Comparison of ENCODE assay signal across 8 cellular contexts in the genomic region with DNA sequence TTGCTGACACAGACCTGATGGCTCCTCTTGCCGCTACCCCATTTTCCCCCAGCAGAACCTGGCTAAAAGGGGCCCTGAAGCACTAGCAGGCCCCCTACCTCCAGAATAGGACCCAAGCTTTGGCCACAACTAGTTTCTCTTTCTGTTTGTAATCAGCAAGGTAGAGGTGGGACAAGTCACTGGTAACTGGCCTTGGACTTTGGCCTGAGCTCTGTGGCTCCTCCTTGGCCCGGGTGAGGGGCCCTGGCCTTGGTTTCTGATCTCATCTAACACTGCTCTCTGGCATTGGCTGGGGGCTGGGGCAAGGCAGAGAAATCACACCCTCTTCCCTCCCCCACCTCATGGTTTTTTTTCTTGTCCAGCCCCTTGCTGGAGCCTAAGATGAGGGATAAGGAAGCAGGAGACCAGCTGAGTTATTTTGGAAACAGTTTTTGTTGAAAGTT. TPM values are rescaled to one million over a fixed set of nuclear protein-coding genes. Genes with fewer than 3 reads are reported as not detected.
DNase-seq lines count a peak whose midpoint lies in the region; ATAC-seq and TF ChIP-seq lines count a peak whose summit lies in the region.

No MANE protein-coding gene starts in this region.

- H3K9me3 ChIP-seq in T-helper 17 cell (ENCODE audit: control insufficient read depth, low read length, poor library complexity, severe bottlenecking): no peaks in the 10 kb centered on the region
- peaks cover 0 to 3% of the 10 kb centered on the region in 2 donors for H3K9me3 ChIP-seq in right atrium auricular region
- H3K9me3 ChIP-seq in smooth muscle cell (replicated peaks; ENCODE audit: low read depth): no peaks in the 10 kb centered on the region

- ATAC-seq in GM19463 (IDR thresholded peaks at IDR 0.05; ENCODE audit: unreplicated experiment) (peak; percentile 39), T-helper 17 cell (no peak), GM21528 (IDR thresholded peaks at IDR 0.05; ENCODE audit: low FRiP score, unreplicated experiment) (no peak), HG03565 (IDR thresholded peaks at IDR 0.05; ENCODE audit: unreplicated experiment) (no peak)

- DNase-seq in T-helper 17 cell (no peak), right atrium auricular region (ENCODE audit: low spot score) (peak; percentile 57), smooth muscle cell (lab: John Stamatoyannopoulos, UW; ENCODE audit: unreplicated experiment) (no peak), T1000 (lab: John Stamatoyannopoulos, UW) (no peak), SW 1271 (lab: John Stamatoyannopoulos, UW) (no peak)

- peak overlapping the region; percentile 35 for H3K9ac ChIP-seq in smooth muscle cell (ENCODE audit: low read depth)

- no peaks in the 10 kb centered on the region for H3F3A ChIP-seq in smooth muscle cell (ENCODE audit: low read depth)

- H3K4me1 Mint-ChIP-seq in T-helper 17 cell: peaks cover 32% of the 10 kb centered on the region

- peak overlapping the region; percentile 96 for H3K4me3 Mint-ChIP-seq in T-helper 17 cell

- no peaks in the 10 kb centered on the region for H3K27me3 Mint-ChIP-seq in T-helper 17 cell

- TF ChIP-seq CTCF in right atrium auricular region (IDR thresholded peaks at IDR 0.05) (no peak), smooth muscle cell (IDR thresholded peaks at IDR 0.05; ENCODE audit: borderline replicate concordance, insufficient read depth, poor library complexity, severe bottlenecking) (no peak)

- H3K4me1 ChIP-seq in right atrium auricular region (peaks cover 0 to 56% of the 10 kb centered on the region in 2 donors), smooth muscle cell (ENCODE audit: low read depth) (peaks cover 16% of the 10 kb centered on the region)

- H3K4me3 ChIP-seq in right atrium auricular region (peak overlapping the region; percentile 7 to 98), smooth muscle cell (peak overlapping the region; percentile 99)

- H3K27ac Mint-ChIP-seq in T-helper 17 cell: peak overlapping the region; percentile 99

- peak overlapping the region; percentile 96 to 98 for H3K27ac ChIP-seq in right atrium auricular region
- H3K27ac ChIP-seq in smooth muscle cell (ENCODE audit: low read depth): peak overlapping the region; percentile 60

- WGBS in smooth muscle cell (ENCODE audit: low lambda C conversion rate): 31% methylated on average over 2 of the region's 2 CpGs

- no peaks in the 10 kb centered on the region for H3K27me3 ChIP-seq in right atrium auricular region
- no peaks in the 10 kb centered on the region for H3K27me3 ChIP-seq in smooth muscle cell (ENCODE audit: low read depth)

- H2AFZ ChIP-seq in smooth muscle cell (ENCODE audit: low read depth): no peak overlapping the region

- H3K36me3 ChIP-seq in right atrium auricular region (peaks cover 29% of the 10 kb centered on the region), smooth muscle cell (ENCODE audit: low read depth) (no peaks in the 10 kb centered on the region)

- peak overlapping the region; percentile 99 for H3K4me2 ChIP-seq in smooth muscle cell

- peaks cover 51% of the 10 kb centered on the region for H3K79me2 ChIP-seq in smooth muscle cell (ENCODE audit: low read depth)

- peaks cover 60% of the 10 kb centered on the region for H4K20me1 ChIP-seq in smooth muscle cell (ENCODE audit: low read depth)

- H3K36me3 Mint-ChIP-seq in T-helper 17 cell (ENCODE audit: low read depth): peaks cover 10% of the 10 kb centered on the region

RNA-seq across cellular contexts. Expression of a gene that starts 2.1 kb away (rescaled TPM):
- total RNA-seq in T-helper 17 cell (100 to 1,000 TPM; 160 to 236 TPM), right atrium auricular region (100 to 1,000 TPM; 210 to 296 TPM), smooth muscle cell (152 and 172 TPM in 2 replicates)
- 165 and 183 TPM in 2 replicates for polyA plus RNA-seq in smooth muscle cell

RNA-seq across cellular contexts. Expression of a gene that starts 21.7 kb away (rescaled TPM):
- total RNA-seq in T-helper 17 cell: 10 to 100 TPM in 1 of 2 donors, under 1 TPM in 1; 0.70 to 12.5 TPM
- total RNA-seq in right atrium auricular region: 10 to 100 TPM in 1 of 2 donors, 1 to 10 TPM in 1; 7.0 to 20.6 TPM
- 0.09 and 2.3 TPM in 2 replicates for total RNA-seq in smooth muscle cell
- 0.81 and 1.3 TPM in 2 replicates for polyA plus RNA-seq in smooth muscle cell

RNA-seq across cellular contexts. Expression of a gene that starts 32.8 kb away (rescaled TPM):
- total RNA-seq in T-helper 17 cell (not detected), right atrium auricular region (not detected), smooth muscle cell (not detected in 2 replicates)
- 3.3 TPM in 1 of 2 replicates, not detected in the other for polyA plus RNA-seq in smooth muscle cell

RNA-seq across cellular contexts. Expression of a gene that starts 57.8 kb away (rescaled TPM):
- not detected for total RNA-seq in T-helper 17 cell
- total RNA-seq in right atrium auricular region: 10 to 100 TPM; 23.5 to 25.9 TPM
- total RNA-seq in smooth muscle cell: 6.2 and 12.3 TPM in 2 replicates
- polyA plus RNA-seq in smooth muscle cell: 19.1 and 22.7 TPM in 2 replicates
